Comparison of ENCODE assay signal across 18 cellular contexts in genomic region chr5:125065114-125065513, GRCh38.
DNase-seq lines count a peak whose midpoint lies in the region; ATAC-seq lines count a peak whose summit lies in the region.
"Had no signal": no experiment of that assay in that cellular context is flagged by ENCODE, and none has a peak within 500 bp of the region (broad histone marks: within the 10 kb centered on the region; RNA-seq: fewer than 3 reads in every experiment).

No MANE protein-coding gene starts in this region.

- H3K4me1 Mint-ChIP-seq in activated CD4-positive, alpha-beta memory T cell treated with anti-CD3 and anti-CD28 coated beads for 36 hours (ENCODE audit: low read depth), result no peaks in the 10 kb centered on the region
- H3K4me1 Mint-ChIP-seq: CD4-positive, alpha-beta memory T cell; central memory CD8-positive, alpha-beta T cell had no signal

- peak; percentile 80 for ATAC-seq in esophagus mucosa

- intact Hi-C loops in activated CD4-positive, alpha-beta memory T cell treated with anti-CD3 and anti-CD28 coated beads for 36 hours (cut with micrococcal nuclease), result no loop called here

- H3K27ac ChIP-seq in temporal lobe (ENCODE audit: low read depth, low read length), result peak overlapping the region; percentile 18
- H3K27ac ChIP-seq: adrenal gland, WERI-Rb-1 had no signal

- no peaks in the 10 kb centered on the region for H3K27me3 Mint-ChIP-seq in activated CD4-positive, alpha-beta memory T cell treated with anti-CD3 and anti-CD28 coated beads for 36 hours
- H3K27me3 Mint-ChIP-seq: CD4-positive, alpha-beta memory T cell; central memory CD8-positive, alpha-beta T cell; IgD-negative memory B cell; stimulated activated naive CD8-positive, alpha-beta T cell treated with anti-CD3 and anti-CD28 coated beads, Interleukin-15, Interleukin-2, amounts not matched to agents 100 ng/mL and 50 ng/mL, for 24 hours had no signal

- H3K9me3 Mint-ChIP-seq in activated CD4-positive, alpha-beta memory T cell treated with anti-CD3 and anti-CD28 coated beads for 36 hours, result peaks cover 16% of the 10 kb centered on the region

- POLR2A ChIA-PET in activated CD4-positive, alpha-beta memory T cell treated with anti-CD3 and anti-CD28 coated beads for 36 hours (lab: Charles Lee), result no interaction called here

- no peak overlapping the region for H3K27ac Mint-ChIP-seq in activated CD4-positive, alpha-beta memory T cell treated with anti-CD3 and anti-CD28 coated beads for 36 hours
- H3K27ac Mint-ChIP-seq: activated T-helper 2 cell treated with anti-CD3 and anti-CD28 coated beads, Interferon-gamma antibody, Interleukin-2, Interleukin-4, amounts not matched to agents 10 μg/mL and 5 μg/mL and 100 μg/mL, durations not matched to agents 14 hours and 24 hours and 36 hours; CD4-positive, alpha-beta memory T cell; IgD-negative memory B cell; stimulated activated naive CD8-positive, alpha-beta T cell treated with anti-CD3 and anti-CD28 coated beads, Interleukin-15, Interleukin-2, amounts not matched to agents 100 ng/mL and 50 ng/mL, for 24 hours had no signal

- CTCF ChIA-PET in activated CD4-positive, alpha-beta memory T cell treated with anti-CD3 and anti-CD28 coated beads for 36 hours (lab: Charles Lee), result no interaction called here

- H3K4me3 Mint-ChIP-seq in activated CD4-positive, alpha-beta memory T cell treated with anti-CD3 and anti-CD28 coated beads for 36 hours, result no peak overlapping the region
- H3K4me3 Mint-ChIP-seq: CD4-positive, alpha-beta memory T cell; central memory CD8-positive, alpha-beta T cell; IgD-negative memory B cell; stimulated activated naive CD8-positive, alpha-beta T cell treated with anti-CD3 and anti-CD28 coated beads, Interleukin-15, Interleukin-2, amounts not matched to agents 100 ng/mL and 50 ng/mL, for 24 hours had no signal

- DNase-seq in NCI-H510A treated with DMSO at 0.1 percent for 48 hours (lab: John Stamatoyannopoulos, UW) (peak; percentile 4), NCI-H510A (lab: John Stamatoyannopoulos, UW) (no peak), NCI-H748 treated with DMSO at 0.1 percent for 48 hours (lab: John Stamatoyannopoulos, UW) (peak; percentile 75), ureter (ENCODE audit: low spot score) (no peak), H4 (ENCODE audit: low spot score) (no peak)
- DNase-seq in activated CD4-positive, alpha-beta memory T cell treated with anti-CD3 and anti-CD28 coated beads for 36 hours, result no peak
- DNase-seq: adrenal gland; CD4-positive, alpha-beta memory T cell; effector CD8-positive, alpha-beta T cell; NCI-H526 treated with DMSO at 0.1 percent for 48 hours; RPMI8226; WERI-Rb-1 had no signal

- H3K36me3 Mint-ChIP-seq in activated CD4-positive, alpha-beta memory T cell treated with anti-CD3 and anti-CD28 coated beads for 36 hours, result no peaks in the 10 kb centered on the region
- H3K36me3 Mint-ChIP-seq: CD4-positive, alpha-beta memory T cell had no signal

Comparison
In these comparisons a context has a peak if more than half of its experiments do, and no peak if none do; other contexts are left out.
1. DNase-seq: peak in NCI-H510A treated with DMSO at 0.1 percent for 48 hours (single experiment) and NCI-H748 treated with DMSO at 0.1 percent for 48 hours (single experiment); none in NCI-H510A (single experiment), ureter (single experiment), activated CD4-positive, alpha-beta memory T cell treated with anti-CD3 and anti-CD28 coated beads for 36 hours (single experiment) and H4 (single experiment).